ENCODE assay signal across 8 cellular contexts in the genomic region with DNA sequence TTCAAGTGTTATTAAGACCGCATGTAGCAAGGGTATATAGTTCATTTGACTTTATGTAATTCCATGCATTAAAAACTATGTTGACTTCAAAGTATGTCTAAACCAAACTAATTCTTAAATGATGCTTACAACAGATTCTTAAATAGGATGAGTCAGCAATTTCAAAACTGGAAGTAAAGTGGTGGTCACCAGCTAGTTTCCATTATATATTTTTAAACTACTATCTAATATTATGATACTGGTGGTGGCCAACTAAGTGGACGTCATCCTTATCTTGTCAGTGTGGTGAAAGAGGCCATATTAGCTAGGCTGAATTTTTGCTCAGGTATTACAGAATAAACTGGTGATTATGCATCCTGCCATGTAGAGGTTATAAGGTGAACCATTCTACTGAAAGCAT. TPM values are rescaled to one million over a fixed set of nuclear protein-coding genes. Genes with fewer than 3 reads are reported as not detected.
DNase-seq lines count a peak whose midpoint lies in the region; ATAC-seq and TF ChIP-seq lines count a peak whose summit lies in the region.

No MANE protein-coding gene starts in this region.

- H3K27ac Mint-ChIP-seq in activated CD8-positive, alpha-beta T cell treated with anti-CD3 and anti-CD28 coated beads, Interleukin-2, amount 10 ng/mL, durations not matched to agents 7 days and 5 days: no peak overlapping the region

- POLR2A ChIA-PET in AG04450 (lab: Yijun Ruan, JAX): no interaction called here
- POLR2A ChIA-PET in activated CD8-positive, alpha-beta T cell treated with anti-CD3 and anti-CD28 coated beads, Interleukin-2, amount 10 ng/mL, durations not matched to agents 7 days and 5 days (lab: Charles Lee): no interaction called here

- peak overlapping the region; percentile 87 for H3K4me3 Mint-ChIP-seq in activated CD8-positive, alpha-beta T cell treated with anti-CD3 and anti-CD28 coated beads, Interleukin-2, amount 10 ng/mL, durations not matched to agents 7 days and 5 days

- CTCF ChIA-PET in AG04450 (lab: Charles Lee): interaction anchor here (1.3 to 5.5 kb wide), 2 partner anchors 17 to 292 kb away, joined by 6 to 21 read pairs; no protein-coding TSS in a partner anchor
- CTCF ChIA-PET in activated CD8-positive, alpha-beta T cell treated with anti-CD3 and anti-CD28 coated beads, Interleukin-2, amount 10 ng/mL, durations not matched to agents 7 days and 5 days (lab: Charles Lee): no interaction called here

- DNase-seq in AG04450 (ENCODE audit: low read depth, low spot score) (no peak), lower lobe of right lung (no peak), cerebellar nuclear complex (lab: John Stamatoyannopoulos, UW) (no peak)
- no peak for DNase-seq in activated CD8-positive, alpha-beta T cell treated with anti-CD3 and anti-CD28 coated beads, Interleukin-2, amount 10 ng/mL, durations not matched to agents 7 days and 5 days
- DNase-seq in stimulated activated naive CD4-positive, alpha-beta T cell (lab: John Stamatoyannopoulos, UW): no peak

- H3K4me1 Mint-ChIP-seq in activated CD8-positive, alpha-beta T cell treated with anti-CD3 and anti-CD28 coated beads, Interleukin-2, amount 10 ng/mL, durations not matched to agents 7 days and 5 days (ENCODE audit: low read depth): peaks cover 18% of the 10 kb centered on the region

- H3K27me3 ChIP-seq in AG04450 (ENCODE audit: control insufficient read depth, insufficient read depth, low read length): no peaks in the 10 kb centered on the region
- no peaks in the 10 kb centered on the region for H3K27me3 ChIP-seq in lower lobe of right lung (ENCODE audit: low read depth)

- intact Hi-C loops in lower lobe of right lung (cut with DNase I): no loop called here

- no peaks in the 10 kb centered on the region for H3K9me3 ChIP-seq in AG04450 (ENCODE audit: control insufficient read depth, insufficient read depth, low read length)
- no peaks in the 10 kb centered on the region for H3K9me3 ChIP-seq in lower lobe of right lung

- ATAC-seq in GM21381 (IDR thresholded peaks at IDR 0.05; ENCODE audit: unreplicated experiment): peak; percentile 15
- no peak for ATAC-seq in activated CD8-positive, alpha-beta T cell treated with anti-CD3 and anti-CD28 coated beads, Interleukin-2, amount 10 ng/mL, durations not matched to agents 7 days and 5 days
- no peak for ATAC-seq in lower lobe of right lung
- ATAC-seq in HG03196 (IDR thresholded peaks at IDR 0.05; ENCODE audit: unreplicated experiment): no peak
- ATAC-seq in HG02623 (IDR thresholded peaks at IDR 0.05; ENCODE audit: unreplicated experiment): no peak

- H3K27ac ChIP-seq in AG04450 (ENCODE audit: low read depth, low read length) (no peak overlapping the region), lower lobe of right lung (no peak overlapping the region)

- H3K9me3 Mint-ChIP-seq in activated CD8-positive, alpha-beta T cell treated with anti-CD3 and anti-CD28 coated beads, Interleukin-2, amount 10 ng/mL, durations not matched to agents 7 days and 5 days (ENCODE audit: insufficient read depth): no peaks in the 10 kb centered on the region

- TF ChIP-seq CTCF in AG04450 (IDR thresholded peaks at IDR 0.05; ENCODE audit: low read depth, low read length) (no peak), lower lobe of right lung (IDR thresholded peaks at IDR 0.05) (no peak)

- H3K36me3 ChIP-seq in lower lobe of right lung: no peaks in the 10 kb centered on the region

- peaks cover 21% of the 10 kb centered on the region for H3K27me3 Mint-ChIP-seq in activated CD8-positive, alpha-beta T cell treated with anti-CD3 and anti-CD28 coated beads, Interleukin-2, amount 10 ng/mL, durations not matched to agents 7 days and 5 days (ENCODE audit: low read depth)

- H3K4me3 ChIP-seq in AG04450 (ENCODE audit: low read depth, low read length): peak overlapping the region; percentile 79
- peak overlapping the region; percentile 84 for H3K4me3 ChIP-seq in lower lobe of right lung

- H3K4me1 ChIP-seq in lower lobe of right lung: peaks cover 21% of the 10 kb centered on the region

- no peaks in the 10 kb centered on the region for H3K36me3 Mint-ChIP-seq in activated CD8-positive, alpha-beta T cell treated with anti-CD3 and anti-CD28 coated beads, Interleukin-2, amount 10 ng/mL, durations not matched to agents 7 days and 5 days (ENCODE audit: low read depth)

RNA-seq across cellular contexts. Expression of gene IL15, which starts 1.2 kb away (rescaled TPM):
- polyA plus RNA-seq in AG04450 (2011; rRNA removed): 7.6 and 10.9 TPM in 2 replicates
- polyA minus RNA-seq in AG04450 (2011; rRNA and poly(A)+ RNA removed): 6.5 and 6.6 TPM in 2 replicates
- under 1 TPM; 0.87 to 0.91 TPM for total RNA-seq in activated CD8-positive, alpha-beta T cell treated with anti-CD3 and anti-CD28 coated beads, Interleukin-2, amount 10 ng/mL, durations not matched to agents 7 days and 5 days
- total RNA-seq in lower lobe of right lung: 9.7 TPM
